15 cellular contexts compared by ENCODE assay signal in genomic region chr19:42096255-42096837, GRCh38. TPM values are rescaled to one million over a fixed set of nuclear protein-coding genes. Genes with fewer than 3 reads are reported as not detected.
"Had no signal": no experiment of that assay in that cellular context is flagged by ENCODE, and none has a peak within 500 bp of the region (broad histone marks: within the 10 kb centered on the region; RNA-seq: fewer than 3 reads in every experiment).

No MANE protein-coding gene starts in this region.

- H3K27ac ChIP-seq: breast epithelium, left lung, ovary, tibial artery had no signal

- DNase-seq: activated CD4-positive, alpha-beta T cell treated with anti-CD3 and anti-CD28 coated beads, Interleukin-2, amount 50 U/mL, for 4 hours; activated CD4-positive, CD25-positive, alpha-beta regulatory T cell treated with anti-CD3 and anti-CD28 coated beads, Interleukin-2, amount 50 U/mL, for 72 hours; activated CD8-positive, alpha-beta memory T cell treated with anti-CD3 and anti-CD28 coated beads, Interleukin-2, amount 10 ng/mL, durations not matched to agents 7 days and 5 days; activated naive CD8-positive, alpha-beta T cell treated with anti-CD3 and anti-CD28 coated beads, Interleukin-2, amount 10 ng/mL, durations not matched to agents 7 days and 5 days; activated T-cell treated with anti-CD3 and anti-CD28 coated beads, Interleukin-2, amount 50 U/mL, for 4 hours; anterior cingulate cortex; dermis blood vessel endothelial cell; erythroblast; left lung; ovary; stimulated activated CD4-positive, alpha-beta T cell treated with anti-CD3 and anti-CD28 coated beads, Interleukin-4, amount 100 ng/mL, for 4 hours; SW 1271; tibial artery had no signal

- H3K36me3 ChIP-seq: breast epithelium, ovary, tibial artery had no signal

- H3K4me1 ChIP-seq: breast epithelium, left lung had no signal

- H3K4me3 ChIP-seq: breast epithelium, left lung, ovary, tibial artery had no signal

- H3K9me3 ChIP-seq: breast epithelium, left lung, ovary, tibial artery had no signal

- H3K27me3 ChIP-seq: breast epithelium, ovary had no signal

- ATAC-seq: activated CD8-positive, alpha-beta memory T cell treated with anti-CD3 and anti-CD28 coated beads, Interleukin-2, amount 10 ng/mL, durations not matched to agents 7 days and 5 days; activated T-cell treated with anti-CD3 and anti-CD28 coated beads, Interleukin-2, amount 50 U/mL, for 4 hours; left lung had no signal

RNA-seq across cellular contexts. Expression of gene GRIK5, which starts 26.3 kb away (rescaled TPM):
- total RNA-seq: fibroblast of villous mesenchyme had no signal
